1 cellular context compared by ENCODE assay signal in the genomic region with DNA sequence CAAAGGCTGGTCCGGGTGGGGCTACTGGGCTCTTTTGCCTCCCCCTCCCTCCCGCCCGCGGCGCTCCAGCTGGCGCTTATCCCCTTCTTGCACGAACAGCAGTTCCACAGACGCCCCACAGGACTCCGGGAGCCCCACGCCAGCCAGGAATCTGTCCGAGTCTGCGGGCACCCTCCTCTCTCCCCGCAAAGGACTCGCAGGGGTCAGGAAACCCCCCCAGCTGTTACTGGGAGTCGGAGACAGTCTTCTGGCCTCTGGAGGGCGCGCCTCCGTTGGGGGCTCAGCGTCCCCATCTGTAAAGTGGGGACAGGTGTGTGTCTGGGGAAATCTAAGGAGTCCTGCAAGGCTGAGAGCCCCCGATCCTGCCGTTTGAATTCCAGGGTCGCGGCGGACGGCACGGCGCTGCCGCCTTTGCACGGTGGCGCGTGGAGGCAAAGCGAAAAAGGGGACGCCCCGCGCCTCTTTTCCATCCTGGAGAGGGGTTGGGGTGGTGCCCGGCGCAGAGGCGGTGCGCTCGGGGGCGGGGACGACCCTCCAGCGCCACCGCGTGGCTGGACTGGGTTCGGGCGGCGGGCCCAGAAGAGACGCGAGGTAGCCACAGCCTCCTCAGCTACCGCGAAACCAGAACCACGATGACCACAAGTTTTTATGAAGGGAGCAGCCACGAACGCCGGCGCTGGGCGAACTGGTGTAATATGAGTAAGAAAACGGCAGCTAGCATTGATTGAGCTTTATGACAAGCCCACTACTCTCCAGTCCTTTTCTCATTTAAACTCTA.
TF ChIP-seq lines count a peak whose summit lies in the region.

No MANE protein-coding gene starts in this region.

TF ChIP-seq in K562, 482 proteins besides CTCF, POLR2A, EP300 and RAD21 (continued from another document):
- TF ChIP-seq ZFP91 (CRISPR knock-in tag; IDR thresholded peaks at IDR 0.05) (no peak), ETV6 (IDR thresholded peaks at IDR 0.05; ENCODE audit: borderline replicate concordance in 1 of 2, low read depth in 2 of 2, low read length in 1 of 2) (no peak), ETV6 (CRISPR knock-in tag; IDR thresholded peaks at IDR 0.05; ENCODE audit: borderline replicate concordance) (no peak), POLR2G (IDR thresholded peaks at IDR 0.05; ENCODE audit: low read depth, low read length) (no peak), NFATC3 (IDR thresholded peaks at IDR 0.05) (no peak), NR2C2 (CRISPR knock-in tag; IDR thresholded peaks at IDR 0.05) (no peak), NR2C2 (tag; IDR thresholded peaks at IDR 0.05) (no peak), SMARCB1 (IDR thresholded peaks at IDR 0.05; ENCODE audit: insufficient read length, low read depth) (no peak), LCOR (CRISPR knock-in tag; IDR thresholded peaks at IDR 0.05) (no peak), PML (IDR thresholded peaks at IDR 0.05; ENCODE audit: low read length) (no peak), MLLT1 (IDR thresholded peaks at IDR 0.05) (0 out of 4 replicates have a peak, but pooled peaks of 1 of the 2 experiments have one; percentile 30), SMC3 (conservative IDR thresholded peaks at IDR 0.05; ENCODE audit: insufficient read depth, low read depth, low read length) (peak; percentile 71), MYBL2 (IDR thresholded peaks at IDR 0.05; ENCODE audit: low read depth) (no peak), MYBL2 (CRISPR knock-in tag; IDR thresholded peaks at IDR 0.05; ENCODE audit: borderline replicate concordance) (no peak), FUS (optimal IDR thresholded peaks at IDR 0.05; ENCODE audit: low read depth, low read length) (no peak), ZNF224 (CRISPR knock-in tag; IDR thresholded peaks at IDR 0.05) (no peak), KLF13 (tag; IDR thresholded peaks at IDR 0.05; ENCODE audit: borderline replicate concordance, low read depth) (peak; percentile 57; the same call in 1 of the 2 replicates), RBM25 (IDR thresholded peaks at IDR 0.05; ENCODE audit: low read depth, low read length, severe bottlenecking) (peak; percentile 79), ZNF274 (IDR thresholded peaks at IDR 0.05; ENCODE audit: borderline replicate concordance, low read depth, low read length) (no peak), ADNP (tag; IDR thresholded peaks at IDR 0.05) (peak; percentile 83), ZNF668 (CRISPR knock-in tag; IDR thresholded peaks at IDR 0.05) (no peak), ZNF830 (CRISPR knock-in tag; IDR thresholded peaks at IDR 0.05) (no peak), ZNF280B (CRISPR knock-in tag; IDR thresholded peaks at IDR 0.05) (no peak), SREBF1 (IDR thresholded peaks at IDR 0.05; ENCODE audit: borderline replicate concordance, low read depth, low read length) (no peak), CXXC5 (CRISPR knock-in tag; IDR thresholded peaks at IDR 0.05) (peak; percentile 40), ZBTB1 (CRISPR knock-in tag; IDR thresholded peaks at IDR 0.05; ENCODE audit: borderline replicate concordance, low read depth) (peak; percentile 99), HDAC2 (IDR thresholded peaks at IDR 0.05) (peak; percentile 35; the same call in 1 of the 2 replicates), RBM14 (IDR thresholded peaks at IDR 0.05; ENCODE audit: borderline replicate concordance, insufficient read depth, low read depth, low read length) (no peak), MYC (IDR thresholded peaks at IDR 0.05; ENCODE audit: low read depth, low read length) (no peak), MYC (CRISPR knock-in tag; IDR thresholded peaks at IDR 0.05; ENCODE audit: borderline replicate concordance, low read depth) (no peak), MAZ (CRISPR knock-in tag; conservative IDR thresholded peaks at IDR 0.05 in 1 of 2, IDR thresholded peaks at IDR 0.05 in 1 of 2) (peak; percentile 20 to 54; a peak in 2 of 4 replicates), RBM17 (IDR thresholded peaks at IDR 0.05; ENCODE audit: borderline replicate concordance, low read depth, low read length) (no peak), CC2D1A (IDR thresholded peaks at IDR 0.05) (no peak), ASH1L (IDR thresholded peaks at IDR 0.05; ENCODE audit: borderline replicate concordance, low read depth, partially characterized antibody) (no peak), GTF2B (IDR thresholded peaks at IDR 0.05; ENCODE audit: extremely low read depth, insufficient read length) (no peak), ZNF354B (CRISPR knock-in tag; IDR thresholded peaks at IDR 0.05) (no peak), MTA2 (IDR thresholded peaks at IDR 0.05; ENCODE audit: low read depth) (no peak), FOXJ2 (tag; IDR thresholded peaks at IDR 0.05) (no peak), BRCA1 (IDR thresholded peaks at IDR 0.05) (no peak), BRCA1 (CRISPR knock-in tag; IDR thresholded peaks at IDR 0.05) (no peak)
- TF ChIP-seq, protein P1, sequence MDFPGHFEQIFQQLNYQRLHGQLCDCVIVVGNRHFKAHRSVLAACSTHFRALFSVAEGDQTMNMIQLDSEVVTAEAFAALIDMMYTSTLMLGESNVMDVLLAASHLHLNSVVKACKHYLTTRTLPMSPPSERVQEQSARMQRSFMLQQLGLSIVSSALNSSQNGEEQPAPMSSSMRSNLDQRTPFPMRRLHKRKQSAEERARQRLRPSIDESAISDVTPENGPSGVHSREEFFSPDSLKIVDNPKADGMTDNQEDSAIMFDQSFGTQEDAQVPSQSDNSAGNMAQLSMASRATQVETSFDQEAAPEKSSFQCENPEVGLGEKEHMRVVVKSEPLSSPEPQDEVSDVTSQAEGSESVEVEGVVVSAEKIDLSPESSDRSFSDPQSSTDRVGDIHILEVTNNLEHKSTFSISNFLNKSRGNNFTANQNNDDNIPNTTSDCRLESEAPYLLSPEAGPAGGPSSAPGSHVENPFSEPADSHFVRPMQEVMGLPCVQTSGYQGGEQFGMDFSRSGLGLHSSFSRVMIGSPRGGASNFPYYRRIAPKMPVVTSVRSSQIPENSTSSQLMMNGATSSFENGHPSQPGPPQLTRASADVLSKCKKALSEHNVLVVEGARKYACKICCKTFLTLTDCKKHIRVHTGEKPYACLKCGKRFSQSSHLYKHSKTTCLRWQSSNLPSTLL (IDR thresholded peaks at IDR 0.05) = no peak
- TF ChIP-seq, protein P2, sequence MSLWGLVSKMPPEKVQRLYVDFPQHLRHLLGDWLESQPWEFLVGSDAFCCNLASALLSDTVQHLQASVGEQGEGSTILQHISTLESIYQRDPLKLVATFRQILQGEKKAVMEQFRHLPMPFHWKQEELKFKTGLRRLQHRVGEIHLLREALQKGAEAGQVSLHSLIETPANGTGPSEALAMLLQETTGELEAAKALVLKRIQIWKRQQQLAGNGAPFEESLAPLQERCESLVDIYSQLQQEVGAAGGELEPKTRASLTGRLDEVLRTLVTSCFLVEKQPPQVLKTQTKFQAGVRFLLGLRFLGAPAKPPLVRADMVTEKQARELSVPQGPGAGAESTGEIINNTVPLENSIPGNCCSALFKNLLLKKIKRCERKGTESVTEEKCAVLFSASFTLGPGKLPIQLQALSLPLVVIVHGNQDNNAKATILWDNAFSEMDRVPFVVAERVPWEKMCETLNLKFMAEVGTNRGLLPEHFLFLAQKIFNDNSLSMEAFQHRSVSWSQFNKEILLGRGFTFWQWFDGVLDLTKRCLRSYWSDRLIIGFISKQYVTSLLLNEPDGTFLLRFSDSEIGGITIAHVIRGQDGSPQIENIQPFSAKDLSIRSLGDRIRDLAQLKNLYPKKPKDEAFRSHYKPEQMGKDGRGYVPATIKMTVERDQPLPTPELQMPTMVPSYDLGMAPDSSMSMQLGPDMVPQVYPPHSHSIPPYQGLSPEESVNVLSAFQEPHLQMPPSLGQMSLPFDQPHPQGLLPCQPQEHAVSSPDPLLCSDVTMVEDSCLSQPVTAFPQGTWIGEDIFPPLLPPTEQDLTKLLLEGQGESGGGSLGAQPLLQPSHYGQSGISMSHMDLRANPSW (CRISPR knock-in tag; IDR thresholded peaks at IDR 0.05) = no peak
- TF ChIP-seq, protein P3, sequence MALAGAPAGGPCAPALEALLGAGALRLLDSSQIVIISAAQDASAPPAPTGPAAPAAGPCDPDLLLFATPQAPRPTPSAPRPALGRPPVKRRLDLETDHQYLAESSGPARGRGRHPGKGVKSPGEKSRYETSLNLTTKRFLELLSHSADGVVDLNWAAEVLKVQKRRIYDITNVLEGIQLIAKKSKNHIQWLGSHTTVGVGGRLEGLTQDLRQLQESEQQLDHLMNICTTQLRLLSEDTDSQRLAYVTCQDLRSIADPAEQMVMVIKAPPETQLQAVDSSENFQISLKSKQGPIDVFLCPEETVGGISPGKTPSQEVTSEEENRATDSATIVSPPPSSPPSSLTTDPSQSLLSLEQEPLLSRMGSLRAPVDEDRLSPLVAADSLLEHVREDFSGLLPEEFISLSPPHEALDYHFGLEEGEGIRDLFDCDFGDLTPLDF (CRISPR knock-in tag; IDR thresholded peaks at IDR 0.05) = no peak
